ENCODE assay signal across 22 cellular contexts in genomic region chr9:73199448-73199847, GRCh38.
"Had no signal": no experiment of that assay in that cellular context is flagged by ENCODE, and none has a peak within 500 bp of the region (broad histone marks: within the 10 kb centered on the region; RNA-seq: fewer than 3 reads in every experiment).

No MANE protein-coding gene starts in this region.

- H3K27me3 ChIP-seq: ovary, transverse colon, upper lobe of right lung had no signal

- H3K4me3 ChIP-seq: esophagus squamous epithelium, heart right ventricle, lung, ovary, psoas muscle, skin epidermis, suprapubic skin, transverse colon, upper lobe of right lung, uterus had no signal

- H3K36me3 Mint-ChIP-seq: memory B cell, natural killer cell had no signal

- H3K4me3 Mint-ChIP-seq: effector memory CD8-positive, alpha-beta T cell; memory B cell; natural killer cell; stimulated activated naive CD8-positive, alpha-beta T cell treated with anti-CD3 and anti-CD28 coated beads, Interleukin-15, amount 100 ng/mL, for 72 hours had no signal

- H3K9me3 ChIP-seq: esophagus squamous epithelium, heart right ventricle, ovary, psoas muscle, suprapubic skin, transverse colon, upper lobe of right lung, uterus had no signal

- H3K4me1 ChIP-seq: psoas muscle, suprapubic skin, transverse colon, upper lobe of right lung, uterus had no signal

- ATAC-seq: effector memory CD8-positive, alpha-beta T cell; heart right ventricle; natural killer cell; psoas muscle; right cardiac atrium; stimulated activated naive CD8-positive, alpha-beta T cell treated with anti-CD3 and anti-CD28 coated beads, Interleukin-15, amount 100 ng/mL, for 72 hours had no signal

- DNase-seq: cortex of kidney; effector memory CD8-positive, alpha-beta T cell; esophagus squamous epithelium; foreskin melanocyte; heart right ventricle; hippocampal formation; kidney; natural killer cell; occipital lobe; ovary; psoas muscle; right cardiac atrium; stimulated activated CD4-positive, alpha-beta T cell treated with anti-CD3 and anti-CD28 coated beads, Interleukin-2, amount 100 ng/mL, for 48 hours; stimulated activated naive CD4-positive, alpha-beta T cell; stimulated activated naive CD8-positive, alpha-beta T cell treated with anti-CD3 and anti-CD28 coated beads, Interleukin-15, amount 100 ng/mL, for 72 hours; transverse colon; upper lobe of right lung; uterus had no signal

- H3K36me3 ChIP-seq: esophagus squamous epithelium, heart right ventricle, ovary, suprapubic skin, transverse colon, upper lobe of right lung, uterus had no signal

- H3K27ac ChIP-seq: esophagus squamous epithelium, heart right ventricle, ovary, psoas muscle, skin epidermis, suprapubic skin, transverse colon, upper lobe of right lung, uterus had no signal

- H3K4me1 Mint-ChIP-seq: memory B cell, natural killer cell had no signal

- H3K9me3 Mint-ChIP-seq: effector memory CD8-positive, alpha-beta T cell; memory B cell; natural killer cell; stimulated activated naive CD8-positive, alpha-beta T cell treated with anti-CD3 and anti-CD28 coated beads, Interleukin-15, amount 100 ng/mL, for 72 hours had no signal

- H3K27ac Mint-ChIP-seq: effector memory CD8-positive, alpha-beta T cell; memory B cell; natural killer cell; stimulated activated naive CD8-positive, alpha-beta T cell treated with anti-CD3 and anti-CD28 coated beads, Interleukin-15, amount 100 ng/mL, for 72 hours had no signal
